14 cellular contexts compared by ENCODE assay signal in genomic region chr19:2787115-2787514, GRCh38. TPM values are rescaled to one million over a fixed set of nuclear protein-coding genes. Genes with fewer than 3 reads are reported as not detected.
DNase-seq lines count a peak whose midpoint lies in the region; ATAC-seq and TF ChIP-seq lines count a peak whose summit lies in the region.
"Had no signal": no experiment of that assay in that cellular context is flagged by ENCODE, and none has a peak within 500 bp of the region (broad histone marks: within the 10 kb centered on the region; RNA-seq: fewer than 3 reads in every experiment).

No MANE protein-coding gene starts in this region.

- TF ChIP-seq CTCF in CD4-positive, alpha-beta T cell (IDR thresholded peaks at IDR 0.05): no peak
- no peak for TF ChIP-seq CTCF in GM12865 (IDR thresholded peaks at IDR 0.05; ENCODE audit: insufficient read depth, low read depth, low read length, missing control alignments)

- peak overlapping the region; percentile 13; the same call in 1 of the 2 replicates for H3K4me3 ChIP-seq in GM12865 (ENCODE audit: low read depth, low read length)
- H3K4me3 ChIP-seq: SJCRH30 had no signal

- no peaks in the 10 kb centered on the region for H3K27me3 Mint-ChIP-seq in CD4-positive, alpha-beta T cell
- H3K27me3 Mint-ChIP-seq in activated CD4-positive, alpha-beta memory T cell treated with anti-CD3 and anti-CD28 coated beads, Interleukin-2, amount 10 ng/mL, durations not matched to agents 7 days and 5 days: no peaks in the 10 kb centered on the region
- no peaks in the 10 kb centered on the region for H3K27me3 Mint-ChIP-seq in naive B cell

- H3K27ac ChIP-seq in CD4-positive, alpha-beta T cell (ENCODE audit: low read depth, low read length): no peak overlapping the region
- H3K27ac ChIP-seq: SJCRH30 had no signal

- peaks cover 4% of the 10 kb centered on the region for H3K36me3 Mint-ChIP-seq in CD4-positive, alpha-beta T cell (ENCODE audit: low read depth)
- H3K36me3 Mint-ChIP-seq in activated CD4-positive, alpha-beta memory T cell treated with anti-CD3 and anti-CD28 coated beads, Interleukin-2, amount 10 ng/mL, durations not matched to agents 7 days and 5 days (ENCODE audit: low read depth): peaks cover 26% of the 10 kb centered on the region
- no peaks in the 10 kb centered on the region for H3K36me3 Mint-ChIP-seq in naive B cell

- POLR2A ChIA-PET in CD4-positive, alpha-beta T cell (lab: Charles Lee): no interaction called here
- POLR2A ChIA-PET in activated CD4-positive, alpha-beta memory T cell treated with anti-CD3 and anti-CD28 coated beads, Interleukin-2, amount 10 ng/mL, durations not matched to agents 7 days and 5 days (lab: Charles Lee): no interaction called here

- CTCF ChIA-PET in CD4-positive, alpha-beta T cell (lab: Charles Lee): no interaction called here
- CTCF ChIA-PET in activated CD4-positive, alpha-beta memory T cell treated with anti-CD3 and anti-CD28 coated beads, Interleukin-2, amount 10 ng/mL, durations not matched to agents 7 days and 5 days (lab: Charles Lee): no interaction called here

- no peak for ATAC-seq in CD4-positive, alpha-beta T cell (ENCODE audit: poor library complexity)
- ATAC-seq in naive B cell (ENCODE audit: low read depth in 2 of 2) (no peak), HG02571 (IDR thresholded peaks at IDR 0.05; ENCODE audit: unreplicated experiment) (no peak), GM18517 (IDR thresholded peaks at IDR 0.05; ENCODE audit: unreplicated experiment) (no peak)

- no peaks in the 10 kb centered on the region for H3K9me3 ChIP-seq in CD4-positive, alpha-beta T cell (ENCODE audit: control insufficient read depth, low read length)
- H3K9me3 ChIP-seq: SJCRH30 had no signal

- no peaks in the 10 kb centered on the region for H3K9me3 Mint-ChIP-seq in CD4-positive, alpha-beta T cell
- H3K9me3 Mint-ChIP-seq in activated CD4-positive, alpha-beta memory T cell treated with anti-CD3 and anti-CD28 coated beads, Interleukin-2, amount 10 ng/mL, durations not matched to agents 7 days and 5 days: no peaks in the 10 kb centered on the region
- no peaks in the 10 kb centered on the region for H3K9me3 Mint-ChIP-seq in naive B cell

- H3K27me3 ChIP-seq in CD4-positive, alpha-beta T cell (ENCODE audit: control insufficient read depth, insufficient read depth, low read length): no peaks in the 10 kb centered on the region
- H3K27me3 ChIP-seq: SJCRH30 had no signal

- no peak overlapping the region for H3K27ac Mint-ChIP-seq in CD4-positive, alpha-beta T cell
- no peak overlapping the region for H3K27ac Mint-ChIP-seq in activated CD4-positive, alpha-beta memory T cell treated with anti-CD3 and anti-CD28 coated beads, Interleukin-2, amount 10 ng/mL, durations not matched to agents 7 days and 5 days
- no peak overlapping the region for H3K27ac Mint-ChIP-seq in naive B cell

- intact Hi-C loops in CD4-positive, alpha-beta T cell (cut with DNase I, micrococcal nuclease): loop anchor here in 1 of 2 experiments (1.0 kb wide), 1 partner anchor 29 kb away; no protein-coding TSS in a partner anchor

- H3K4me1 Mint-ChIP-seq in CD4-positive, alpha-beta T cell (ENCODE audit: low read depth): peaks cover 29% of the 10 kb centered on the region
- peaks cover 45% of the 10 kb centered on the region for H3K4me1 Mint-ChIP-seq in activated CD4-positive, alpha-beta memory T cell treated with anti-CD3 and anti-CD28 coated beads, Interleukin-2, amount 10 ng/mL, durations not matched to agents 7 days and 5 days
- H3K4me1 Mint-ChIP-seq in naive B cell: peaks cover 17 to 66% (median 36%) of the 10 kb centered on the region in 3 donors

- no peak for DNase-seq in CD4-positive, alpha-beta T cell
- DNase-seq in GM12865 (ENCODE audit: low read depth) (peak; percentile 24), naive B cell (no peak)
- DNase-seq in activated CD4-positive, alpha-beta memory T cell treated with anti-CD3 and anti-CD28 coated beads, Interleukin-2, amount 10 ng/mL, durations not matched to agents 7 days and 5 days: no peak
- DNase-seq in stimulated activated naive CD4-positive, alpha-beta T cell (lab: John Stamatoyannopoulos, UW): no peak
- DNase-seq: cortex of kidney; KBM-7; NCI-H1930; NCI-H82; retina; SJCRH30; stimulated activated CD4-positive, alpha-beta T cell treated with anti-CD3 and anti-CD28 coated beads, Interleukin-4, amount 100 ng/mL, for 1 hour had no signal

- peak overlapping the region; percentile 71 for H3K4me3 Mint-ChIP-seq in CD4-positive, alpha-beta T cell
- H3K4me3 Mint-ChIP-seq in activated CD4-positive, alpha-beta memory T cell treated with anti-CD3 and anti-CD28 coated beads, Interleukin-2, amount 10 ng/mL, durations not matched to agents 7 days and 5 days: peak overlapping the region; percentile 88
- H3K4me3 Mint-ChIP-seq in naive B cell: peak overlapping the region; percentile 12 to 94 (median 74)

RNA-seq across cellular contexts. Expression of gene THOP1, which starts 1.8 kb away (rescaled TPM):
- 10 to 100 TPM; 26.6 to 27.3 TPM for total RNA-seq in CD4-positive, alpha-beta T cell
- total RNA-seq in activated CD4-positive, alpha-beta memory T cell treated with anti-CD3 and anti-CD28 coated beads, Interleukin-2, amount 10 ng/mL, durations not matched to agents 7 days and 5 days: 10 to 100 TPM; 80.0 to 85.4 TPM
- polyA plus RNA-seq in naive B cell (ENCODE audit: low read depth in 6 of 6): 10 to 100 TPM; 22.4 to 42.2 (median 38.5) TPM

RNA-seq across cellular contexts. Expression of gene SGTA, which starts 4.0 kb away (rescaled TPM):
- 10 to 100 TPM; 28.3 to 29.7 TPM for total RNA-seq in CD4-positive, alpha-beta T cell
- total RNA-seq in activated CD4-positive, alpha-beta memory T cell treated with anti-CD3 and anti-CD28 coated beads, Interleukin-2, amount 10 ng/mL, durations not matched to agents 7 days and 5 days: 10 to 100 TPM; 38.2 to 42.7 TPM
- 10 to 100 TPM; 18.6 to 38.7 (median 26.3) TPM for polyA plus RNA-seq in naive B cell (ENCODE audit: low read depth in 6 of 6)

RNA-seq across cellular contexts. Expression of gene ZNF554, which starts 32.6 kb away (rescaled TPM):
- total RNA-seq in CD4-positive, alpha-beta T cell: 1 to 10 TPM; 3.5 to 3.6 TPM
- 1 to 10 TPM; 2.3 to 3.0 TPM for total RNA-seq in activated CD4-positive, alpha-beta memory T cell treated with anti-CD3 and anti-CD28 coated beads, Interleukin-2, amount 10 ng/mL, durations not matched to agents 7 days and 5 days
- 1 to 10 TPM in 5 of 6 donors, under 1 TPM in 1; 0.70 to 6.3 (median 3.0) TPM for polyA plus RNA-seq in naive B cell (ENCODE audit: low read depth in 6 of 6)

RNA-seq across cellular contexts. Expression of gene SLC39A3, which starts 47.3 kb away (rescaled TPM):
- 1 to 10 TPM; 7.6 to 7.9 TPM for total RNA-seq in CD4-positive, alpha-beta T cell
- 10 to 100 TPM; 25.4 to 27.4 TPM for total RNA-seq in activated CD4-positive, alpha-beta memory T cell treated with anti-CD3 and anti-CD28 coated beads, Interleukin-2, amount 10 ng/mL, durations not matched to agents 7 days and 5 days
- polyA plus RNA-seq in naive B cell (ENCODE audit: low read depth in 6 of 6): 10 to 100 TPM; 56.2 to 88.7 (median 60.5) TPM

RNA-seq across cellular contexts. Expression of gene ZNF555, which starts 54.2 kb away (rescaled TPM):
- 1 to 10 TPM; 2.3 to 2.4 TPM for total RNA-seq in CD4-positive, alpha-beta T cell
- 1 to 10 TPM; 2.7 to 2.9 TPM for total RNA-seq in activated CD4-positive, alpha-beta memory T cell treated with anti-CD3 and anti-CD28 coated beads, Interleukin-2, amount 10 ng/mL, durations not matched to agents 7 days and 5 days
- polyA plus RNA-seq in naive B cell (ENCODE audit: low read depth in 6 of 6): 1 to 10 TPM; 1.8 to 6.7 (median 4.5) TPM
